ENCODE assay signal across 18 cellular contexts in genomic region chr10:59557642-59558041, GRCh38.
DNase-seq lines count a peak whose midpoint lies in the region; ATAC-seq and TF ChIP-seq lines count a peak whose summit lies in the region.
"Had no signal": no experiment of that assay in that cellular context is flagged by ENCODE, and none has a peak within 500 bp of the region (broad histone marks: within the 10 kb centered on the region; RNA-seq: fewer than 3 reads in every experiment).

No MANE protein-coding gene starts in this region.

- H3K4me1 ChIP-seq in cardiac muscle cell (ENCODE audit: low read depth) (peaks cover 46% of the 10 kb centered on the region), heart right ventricle (peaks cover 0 to 15% (median 0%) of the 10 kb centered on the region in 9 donors), endodermal cell (ENCODE audit: control insufficient read depth, insufficient read depth, low read length) (peaks cover 14% of the 10 kb centered on the region), smooth muscle cell (ENCODE audit: low read depth) (peaks cover 21% of the 10 kb centered on the region), GM23248 (ENCODE audit: insufficient read depth) (peaks cover 7% of the 10 kb centered on the region)

- H3K9me3 ChIP-seq in cardiac muscle cell (ENCODE audit: low read depth) = no peaks in the 10 kb centered on the region
- no peaks in the 10 kb centered on the region for H3K9me3 ChIP-seq in heart right ventricle
- H3K9me3 ChIP-seq in endodermal cell (ENCODE audit: control insufficient read depth, low read length) = no peaks in the 10 kb centered on the region
- H3K9me3 ChIP-seq in neural cell (ENCODE audit: low read length) = no peaks in the 10 kb centered on the region
- H3K9me3 ChIP-seq in smooth muscle cell (replicated peaks; ENCODE audit: low read depth) = no peaks in the 10 kb centered on the region
- H3K9me3 ChIP-seq in GM23248 (ENCODE audit: low read depth) = no peaks in the 10 kb centered on the region
- H3K9me3 ChIP-seq: BLaER1 treated with 17β-estradiol and CSF1 and Interleukin-3, amounts not matched to agents 10 nM and 100 nM had no signal

- intact Hi-C loops in heart right ventricle (cut with DNase I) = no loop called here

- no peaks in the 10 kb centered on the region for H3K27me3 Mint-ChIP-seq in endodermal cell (ENCODE audit: insufficient read depth)

- H3K9ac ChIP-seq in endodermal cell (ENCODE audit: extremely low read depth, low read length, poor library complexity, severe bottlenecking) (no peak overlapping the region), neural cell (ENCODE audit: low read length) (peak overlapping the region; percentile 62), smooth muscle cell (ENCODE audit: low read depth) (no peak overlapping the region), GM23248 (no peak overlapping the region)
- H3K9ac ChIP-seq: BLaER1 treated with 17β-estradiol and CSF1 and Interleukin-3, amounts not matched to agents 10 nM and 100 nM had no signal

- 28 to 37% methylated on average over 3 of the region's 3 CpGs for WGBS in heart right ventricle, 2 donors
- WGBS in endodermal cell (ENCODE audit: insufficient coverage in 1 of 2, insufficient read length in 1 of 2), 2 experiments = 17 to 34% methylated on average over 3 of the region's 3 CpGs
- WGBS in smooth muscle cell (ENCODE audit: low lambda C conversion rate) = 22% methylated on average over 3 of the region's 3 CpGs
- 62 to 63% methylated on average over 3 of the region's 3 CpGs for WGBS in GM23248 (ENCODE audit: low coverage in 1 of 2, low lambda C conversion rate in 2 of 2, missing lambda C conversion rate in 2 of 2), 2 experiments

- no peak for TF ChIP-seq EP300 in neural cell (conservative IDR thresholded peaks at IDR 0.05; ENCODE audit: poor library complexity, severe bottlenecking)

- no peaks in the 10 kb centered on the region for H3K9me3 Mint-ChIP-seq in endodermal cell

- no peaks in the 10 kb centered on the region for H4K20me1 ChIP-seq in neural cell (ENCODE audit: insufficient read depth)
- H4K20me1 ChIP-seq in smooth muscle cell (ENCODE audit: low read depth) = no peaks in the 10 kb centered on the region
- no peaks in the 10 kb centered on the region for H4K20me1 ChIP-seq in GM23248 (ENCODE audit: insufficient read depth)
- H4K20me1 ChIP-seq: BLaER1 treated with 17β-estradiol and CSF1 and Interleukin-3, amounts not matched to agents 10 nM and 100 nM had no signal

- TF ChIP-seq RAD21 in neural cell (conservative IDR thresholded peaks at IDR 0.05) = no peak

- H3K27me3 ChIP-seq in cardiac muscle cell (no peaks in the 10 kb centered on the region), heart right ventricle (no peaks in the 10 kb centered on the region), endodermal cell (ENCODE audit: control insufficient read depth, insufficient read depth, low read length, poor library complexity, severe bottlenecking) (no peaks in the 10 kb centered on the region), neural cell (ENCODE audit: insufficient read depth, low read depth, low read length) (no peaks in the 10 kb centered on the region), smooth muscle cell (ENCODE audit: low read depth) (peaks cover 47% of the 10 kb centered on the region), GM23248 (replicated peaks; ENCODE audit: insufficient read depth) (no peaks in the 10 kb centered on the region)
- H3K27me3 ChIP-seq: BLaER1 treated with 17β-estradiol and CSF1 and Interleukin-3, amounts not matched to agents 10 nM and 100 nM had no signal

- H2AFZ ChIP-seq in neural cell (ENCODE audit: low read depth, low read length) = no peak overlapping the region
- no peak overlapping the region for H2AFZ ChIP-seq in smooth muscle cell (ENCODE audit: low read depth)
- no peak overlapping the region for H2AFZ ChIP-seq in GM23248
- H2AFZ ChIP-seq: PC-9 had no signal

- TF ChIP-seq CTCF in cardiac muscle cell (IDR thresholded peaks at IDR 0.05; ENCODE audit: low read depth, low read length) (no peak), heart right ventricle (IDR thresholded peaks at IDR 0.05) (no peak), endodermal cell (conservative IDR thresholded peaks at IDR 0.05) (no peak), neural cell (IDR thresholded peaks at IDR 0.05; ENCODE audit: poor library complexity, severe bottlenecking) (no peak), smooth muscle cell (IDR thresholded peaks at IDR 0.05; ENCODE audit: borderline replicate concordance, insufficient read depth, poor library complexity, severe bottlenecking) (no peak)

- H3K79me2 ChIP-seq in neural cell (replicated peaks; ENCODE audit: insufficient read depth, low read length) = no peaks in the 10 kb centered on the region
- H3K79me2 ChIP-seq in smooth muscle cell (ENCODE audit: low read depth) = no peaks in the 10 kb centered on the region
- H3K79me2 ChIP-seq in GM23248 (ENCODE audit: insufficient read depth) = no peaks in the 10 kb centered on the region

- peak overlapping the region; percentile 84 for H3K27ac ChIP-seq in cardiac muscle cell
- H3K27ac ChIP-seq in heart right ventricle = no peak overlapping the region
- H3K27ac ChIP-seq in endodermal cell (ENCODE audit: low read depth, low read length) = no peak overlapping the region
- peak overlapping the region; percentile 96 for H3K27ac ChIP-seq in neural cell (ENCODE audit: low read length)
- H3K27ac ChIP-seq in smooth muscle cell (ENCODE audit: low read depth) = no peak overlapping the region
- H3K27ac ChIP-seq in GM23248 = no peak overlapping the region
- H3K27ac ChIP-seq: BLaER1 treated with 17β-estradiol and CSF1 and Interleukin-3, amounts not matched to agents 10 nM and 100 nM; PC-9 had no signal

- no peaks in the 10 kb centered on the region for H3K36me3 ChIP-seq in cardiac muscle cell
- H3K36me3 ChIP-seq in heart right ventricle = no peaks in the 10 kb centered on the region
- no peaks in the 10 kb centered on the region for H3K36me3 ChIP-seq in endodermal cell (ENCODE audit: control insufficient read depth, insufficient read depth, low read length)
- H3K36me3 ChIP-seq in neural cell (ENCODE audit: insufficient read depth, low read length) = no peaks in the 10 kb centered on the region
- no peaks in the 10 kb centered on the region for H3K36me3 ChIP-seq in smooth muscle cell (ENCODE audit: low read depth)
- no peaks in the 10 kb centered on the region for H3K36me3 ChIP-seq in GM23248 (ENCODE audit: low read depth)
- H3K36me3 ChIP-seq: BLaER1 treated with 17β-estradiol and CSF1 and Interleukin-3, amounts not matched to agents 10 nM and 100 nM had no signal

- in situ Hi-C loops in GM23248 (cut with MboI) = no loop called here

- H3K4me3 ChIP-seq in cardiac muscle cell (no peak overlapping the region), heart right ventricle (no peak overlapping the region), endodermal cell (ENCODE audit: low read length) (no peak overlapping the region), neural cell (ENCODE audit: low read length) (peak overlapping the region; percentile 53), smooth muscle cell (no peak overlapping the region), GM23248 (no peak overlapping the region)
- H3K4me3 ChIP-seq: BLaER1 treated with 17β-estradiol and CSF1 and Interleukin-3, amounts not matched to agents 10 nM and 100 nM; PC-9 had no signal

- no peak for ATAC-seq in heart right ventricle
- ATAC-seq: HCT116 had no signal

- H3K4me3 Mint-ChIP-seq in endodermal cell = no peak overlapping the region

- H3K9me2 ChIP-seq in neural cell (ENCODE audit: insufficient read depth, low read length) = no peaks in the 10 kb centered on the region
- H3K9me2 ChIP-seq in GM23248 (ENCODE audit: insufficient read depth) = no peaks in the 10 kb centered on the region

- H3K36me3 Mint-ChIP-seq in endodermal cell (ENCODE audit: low read depth) = no peaks in the 10 kb centered on the region

- H3F3A ChIP-seq in neural cell (ENCODE audit: insufficient read depth, low read length, poor library complexity, severe bottlenecking) (peaks cover 6% of the 10 kb centered on the region), smooth muscle cell (ENCODE audit: low read depth) (peaks cover 5% of the 10 kb centered on the region), GM23248 (ENCODE audit: insufficient read depth) (peaks cover 19% of the 10 kb centered on the region)

- DNase-seq in cardiac muscle cell (ENCODE audit: low read depth in 1 of 2, low spot score in 1 of 2) = peak; percentile 17 to 60
- no peak for DNase-seq in heart right ventricle
- no peak for DNase-seq in endodermal cell
- no peak for DNase-seq in smooth muscle cell (lab: John Stamatoyannopoulos, UW; ENCODE audit: unreplicated experiment)
- no peak for DNase-seq in GM23248
- DNase-seq in activated T-cell treated with anti-CD3 and anti-CD28 coated beads, Interleukin-2, amount 50 U/mL, for 1 hour = no peak
- no peak for DNase-seq in HUDEP-2 (lab: John Stamatoyannopoulos, UW; ENCODE audit: unreplicated experiment in 76 of 76)
- DNase-seq: 8988T; EL; NCI-H1436; NCI-H2029 treated with DMSO at 0.1 percent for 48 hours; NCI-H226; NCI-H526 treated with DMSO at 0.1 percent for 48 hours; NK-92 treated with Interleukin-12 subunit alpha and Interleukin-12 subunit beta, amount 100 ng/mL, for 24 hours; PC-9 had no signal

- peak overlapping the region; percentile 74 for H3K27ac Mint-ChIP-seq in endodermal cell

- H3K4me1 Mint-ChIP-seq in endodermal cell = peaks cover 36% of the 10 kb centered on the region

- peak overlapping the region; percentile 84 for H3K4me2 ChIP-seq in neural cell (ENCODE audit: low read length)
- no peak overlapping the region for H3K4me2 ChIP-seq in smooth muscle cell
- H3K4me2 ChIP-seq in GM23248 (ENCODE audit: unreplicated experiment) = no peak overlapping the region
- H3K4me2 ChIP-seq: BLaER1 treated with 17β-estradiol and CSF1 and Interleukin-3, amounts not matched to agents 10 nM and 100 nM; PC-9 had no signal

TF ChIP-seq in neural cell, 6 proteins besides CTCF, POLR2A, EP300 and RAD21 (continues in another document):
- TF ChIP-seq MXI1 (conservative IDR thresholded peaks at IDR 0.05; ENCODE audit: poor library complexity, severe bottlenecking) = no peak
- TF ChIP-seq TAF1 (IDR thresholded peaks at IDR 0.05; ENCODE audit: low read depth) = no peak
- TF ChIP-seq POLR2AphosphoS5 (IDR thresholded peaks at IDR 0.05) = no peak
- no peak for TF ChIP-seq SMC3 (conservative IDR thresholded peaks at IDR 0.05; ENCODE audit: poor library complexity)

Comparison
In these comparisons a context has a peak if more than half of its experiments do, and no peak if none do; other contexts are left out.
1. DNase-seq: peak in cardiac muscle cell (2 of 2); none in heart right ventricle (0 of 2), endodermal cell (single experiment), smooth muscle cell (single experiment), GM23248 (single experiment), activated T-cell treated with anti-CD3 and anti-CD28 coated beads, Interleukin-2, amount 50 U/mL, for 1 hour (single experiment) and HUDEP-2 (0 of 76).
2. H3K27ac ChIP-seq: peak in cardiac muscle cell (single experiment) and neural cell (single experiment); none in heart right ventricle (0 of 10), endodermal cell (single experiment), smooth muscle cell (single experiment) and GM23248 (single experiment).